ENCODE assay signal across 1 cellular context in genomic region chr3:184082034-184082433, GRCh38.
TF ChIP-seq lines count a peak whose summit lies in the region.

No MANE protein-coding gene starts in this region.

TF ChIP-seq in HepG2, 621 proteins besides CTCF, POLR2A, EP300 and RAD21:
- TF ChIP-seq, protein P1, sequence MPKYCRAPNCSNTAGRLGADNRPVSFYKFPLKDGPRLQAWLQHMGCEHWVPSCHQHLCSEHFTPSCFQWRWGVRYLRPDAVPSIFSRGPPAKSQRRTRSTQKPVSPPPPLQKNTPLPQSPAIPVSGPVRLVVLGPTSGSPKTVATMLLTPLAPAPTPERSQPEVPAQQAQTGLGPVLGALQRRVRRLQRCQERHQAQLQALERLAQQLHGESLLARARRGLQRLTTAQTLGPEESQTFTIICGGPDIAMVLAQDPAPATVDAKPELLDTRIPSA (CRISPR knock-in tag; IDR thresholded peaks at IDR 0.05; ENCODE audit: borderline replicate concordance) = no peak
- TF ChIP-seq EHMT2 (IDR thresholded peaks at IDR 0.05; ENCODE audit: borderline replicate concordance, low read depth, low read length) (no peak), ZNF33A (CRISPR knock-in tag; IDR thresholded peaks at IDR 0.05; ENCODE audit: borderline replicate concordance) (no peak), ZNF773 (CRISPR knock-in tag; IDR thresholded peaks at IDR 0.05; ENCODE audit: borderline replicate concordance) (no peak), TRIM24 (CRISPR knock-in tag; IDR thresholded peaks at IDR 0.05) (no peak), SP1 (IDR thresholded peaks at IDR 0.05) (no peak), SP1 (CRISPR knock-in tag; IDR thresholded peaks at IDR 0.05) (no peak), CEBPB (IDR thresholded peaks at IDR 0.05; ENCODE audit: borderline replicate concordance, low read depth, low read length) (no peak), KLF12 (CRISPR knock-in tag; IDR thresholded peaks at IDR 0.05; ENCODE audit: borderline replicate concordance) (no peak), GABPA (IDR thresholded peaks at IDR 0.05; ENCODE audit: low read depth, low read length) (no peak), GABPA (CRISPR knock-in tag; IDR thresholded peaks at IDR 0.05; ENCODE audit: low read depth) (no peak), ZNF878 (CRISPR knock-in tag; IDR thresholded peaks at IDR 0.05) (no peak), TP53 (CRISPR knock-in tag; conservative IDR thresholded peaks at IDR 0.05) (no peak), ZNF101 (CRISPR knock-in tag; IDR thresholded peaks at IDR 0.05; ENCODE audit: borderline replicate concordance, low read depth) (no peak), ZGPAT (CRISPR knock-in tag; IDR thresholded peaks at IDR 0.05) (no peak), RBFOX2 (IDR thresholded peaks at IDR 0.05; ENCODE audit: low read depth, low read length) (no peak)
- TF ChIP-seq, protein P2, sequence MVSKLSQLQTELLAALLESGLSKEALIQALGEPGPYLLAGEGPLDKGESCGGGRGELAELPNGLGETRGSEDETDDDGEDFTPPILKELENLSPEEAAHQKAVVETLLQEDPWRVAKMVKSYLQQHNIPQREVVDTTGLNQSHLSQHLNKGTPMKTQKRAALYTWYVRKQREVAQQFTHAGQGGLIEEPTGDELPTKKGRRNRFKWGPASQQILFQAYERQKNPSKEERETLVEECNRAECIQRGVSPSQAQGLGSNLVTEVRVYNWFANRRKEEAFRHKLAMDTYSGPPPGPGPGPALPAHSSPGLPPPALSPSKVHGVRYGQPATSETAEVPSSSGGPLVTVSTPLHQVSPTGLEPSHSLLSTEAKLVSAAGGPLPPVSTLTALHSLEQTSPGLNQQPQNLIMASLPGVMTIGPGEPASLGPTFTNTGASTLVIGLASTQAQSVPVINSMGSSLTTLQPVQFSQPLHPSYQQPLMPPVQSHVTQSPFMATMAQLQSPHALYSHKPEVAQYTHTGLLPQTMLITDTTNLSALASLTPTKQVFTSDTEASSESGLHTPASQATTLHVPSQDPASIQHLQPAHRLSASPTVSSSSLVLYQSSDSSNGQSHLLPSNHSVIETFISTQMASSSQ (IDR thresholded peaks at IDR 0.05; ENCODE audit: low read depth) = no peak
- TF ChIP-seq, protein P2 (CRISPR knock-in tag; IDR thresholded peaks at IDR 0.05; ENCODE audit: borderline replicate concordance) = no peak
- TF ChIP-seq, protein P3, sequence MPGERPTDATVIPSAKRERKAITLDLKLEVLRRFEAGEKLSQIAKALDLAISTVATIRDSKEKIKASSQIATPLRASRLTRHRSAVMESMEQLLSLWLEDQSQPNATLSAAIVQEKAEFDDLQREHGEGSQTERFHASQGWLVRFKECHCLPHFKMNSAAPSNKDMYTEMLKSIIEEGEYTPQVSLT (CRISPR knock-in tag; IDR thresholded peaks at IDR 0.05; ENCODE audit: borderline replicate concordance, low read depth) = no peak
- TF ChIP-seq, protein P4, sequence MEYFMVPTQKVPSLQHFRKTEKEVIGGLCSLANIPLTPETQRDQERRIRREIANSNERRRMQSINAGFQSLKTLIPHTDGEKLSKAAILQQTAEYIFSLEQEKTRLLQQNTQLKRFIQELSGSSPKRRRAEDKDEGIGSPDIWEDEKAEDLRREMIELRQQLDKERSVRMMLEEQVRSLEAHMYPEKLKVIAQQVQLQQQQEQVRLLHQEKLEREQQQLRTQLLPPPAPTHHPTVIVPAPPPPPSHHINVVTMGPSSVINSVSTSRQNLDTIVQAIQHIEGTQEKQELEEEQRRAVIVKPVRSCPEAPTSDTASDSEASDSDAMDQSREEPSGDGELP (IDR thresholded peaks at IDR 0.05; ENCODE audit: borderline replicate concordance, low read depth) = no peak
